ENCODE assay signal across 9 cellular contexts in the genomic region with DNA sequence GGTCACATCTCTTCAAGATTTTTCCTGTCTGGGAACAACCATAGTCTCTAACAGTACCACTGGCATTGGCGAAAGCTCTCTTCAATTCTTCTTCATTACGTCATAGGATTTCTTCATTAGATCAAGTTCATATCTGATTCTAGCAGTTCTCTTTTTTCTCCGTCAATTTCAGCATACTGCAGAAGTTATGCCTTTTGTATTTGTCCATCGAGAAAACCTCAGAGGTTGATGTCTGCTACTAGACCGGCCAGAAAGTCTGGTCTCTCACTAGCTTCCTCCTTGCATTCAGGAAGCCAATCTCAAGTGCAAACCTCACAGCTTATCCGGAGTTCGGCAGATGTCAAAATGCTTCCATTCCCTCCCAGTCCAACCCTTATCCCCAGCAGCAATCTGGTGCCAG. TPM values are rescaled to one million over a fixed set of nuclear protein-coding genes. Genes with fewer than 3 reads are reported as not detected.
DNase-seq lines count a peak whose midpoint lies in the region; ATAC-seq and TF ChIP-seq lines count a peak whose summit lies in the region.
"Had no signal": no experiment of that assay in that cellular context is flagged by ENCODE, and none has a peak within 500 bp of the region (broad histone marks: within the 10 kb centered on the region; RNA-seq: fewer than 3 reads in every experiment).

No MANE protein-coding gene starts in this region.

- TF ChIP-seq CTCF in coronary artery (IDR thresholded peaks at IDR 0.05), result no peak
- no peak for TF ChIP-seq CTCF in endothelial cell (IDR thresholded peaks at IDR 0.05; ENCODE audit: unreplicated experiment)

- H3K4me1 Mint-ChIP-seq in activated CD4-positive, alpha-beta T cell treated with anti-CD3 and anti-CD28 coated beads, Interleukin-2, amount 10 ng/mL, durations not matched to agents 24 days and 14 days, result peaks cover 11% of the 10 kb centered on the region
- H3K4me1 Mint-ChIP-seq in stimulated activated naive B cell treated with anti-CD40 and anti-IgM and Interleukin-4, amounts not matched to agents 10 μg/mL and 1 μg/mL and 100 μg/mL, for 72 hours, result peaks cover 4 to 15% of the 10 kb centered on the region in 2 donors
- no peaks in the 10 kb centered on the region for H3K4me1 Mint-ChIP-seq in endothelial cell (ENCODE audit: unreplicated experiment)

- H3K4me3 Mint-ChIP-seq in activated CD4-positive, alpha-beta T cell treated with anti-CD3 and anti-CD28 coated beads, Interleukin-2, amount 10 ng/mL, durations not matched to agents 24 days and 14 days, result peak overlapping the region; percentile 25
- peak overlapping the region; percentile 62 to 69 for H3K4me3 Mint-ChIP-seq in stimulated activated naive B cell treated with anti-CD40 and anti-IgM and Interleukin-4, amounts not matched to agents 10 μg/mL and 1 μg/mL and 100 μg/mL, for 72 hours
- no peak overlapping the region for H3K4me3 Mint-ChIP-seq in endothelial cell (ENCODE audit: unreplicated experiment)

- peak overlapping the region; percentile 49 for H3K4me3 ChIP-seq in coronary artery

- ATAC-seq in HG03159 (IDR thresholded peaks at IDR 0.05; ENCODE audit: unreplicated experiment), result peak; percentile 68
- peak; percentile 42 to 47 for ATAC-seq in stimulated activated naive B cell treated with anti-CD40 and anti-IgM and Interleukin-4, amounts not matched to agents 10 μg/mL and 1 μg/mL and 100 μg/mL, for 72 hours (replicated peaks)

- intact Hi-C loops in activated CD4-positive, alpha-beta T cell treated with anti-CD3 and anti-CD28 coated beads, Interleukin-2, amount 10 ng/mL, durations not matched to agents 24 days and 14 days (cut with micrococcal nuclease), result no loop called here

- no peaks in the 10 kb centered on the region for H3K9me3 Mint-ChIP-seq in activated CD4-positive, alpha-beta T cell treated with anti-CD3 and anti-CD28 coated beads, Interleukin-2, amount 10 ng/mL, durations not matched to agents 24 days and 14 days
- H3K9me3 Mint-ChIP-seq in stimulated activated naive B cell treated with anti-CD40 and anti-IgM and Interleukin-4, amounts not matched to agents 10 μg/mL and 1 μg/mL and 100 μg/mL, for 72 hours, result no peaks in the 10 kb centered on the region
- H3K9me3 Mint-ChIP-seq in endothelial cell (ENCODE audit: unreplicated experiment), result no peaks in the 10 kb centered on the region

- no peak overlapping the region for H3K27ac Mint-ChIP-seq in activated CD4-positive, alpha-beta T cell treated with anti-CD3 and anti-CD28 coated beads, Interleukin-2, amount 10 ng/mL, durations not matched to agents 24 days and 14 days
- no peak overlapping the region for H3K27ac Mint-ChIP-seq in stimulated activated naive B cell treated with anti-CD40 and anti-IgM and Interleukin-4, amounts not matched to agents 10 μg/mL and 1 μg/mL and 100 μg/mL, for 72 hours
- no peak overlapping the region for H3K27ac Mint-ChIP-seq in endothelial cell (ENCODE audit: unreplicated experiment)

- H3K36me3 Mint-ChIP-seq in activated CD4-positive, alpha-beta T cell treated with anti-CD3 and anti-CD28 coated beads, Interleukin-2, amount 10 ng/mL, durations not matched to agents 24 days and 14 days (ENCODE audit: low read depth), result no peaks in the 10 kb centered on the region
- no peaks in the 10 kb centered on the region for H3K36me3 Mint-ChIP-seq in stimulated activated naive B cell treated with anti-CD40 and anti-IgM and Interleukin-4, amounts not matched to agents 10 μg/mL and 1 μg/mL and 100 μg/mL, for 72 hours
- no peaks in the 10 kb centered on the region for H3K36me3 Mint-ChIP-seq in endothelial cell (ENCODE audit: low read depth, unreplicated experiment)

- no peaks in the 10 kb centered on the region for H3K27me3 Mint-ChIP-seq in activated CD4-positive, alpha-beta T cell treated with anti-CD3 and anti-CD28 coated beads, Interleukin-2, amount 10 ng/mL, durations not matched to agents 24 days and 14 days
- peaks cover 0 to 6% of the 10 kb centered on the region in 2 donors for H3K27me3 Mint-ChIP-seq in stimulated activated naive B cell treated with anti-CD40 and anti-IgM and Interleukin-4, amounts not matched to agents 10 μg/mL and 1 μg/mL and 100 μg/mL, for 72 hours
- H3K27me3 Mint-ChIP-seq in endothelial cell (ENCODE audit: unreplicated experiment), result peaks cover 2% of the 10 kb centered on the region

- DNase-seq in activated CD4-positive, alpha-beta T cell treated with anti-CD3 and anti-CD28 coated beads, Interleukin-2, amount 10 ng/mL, durations not matched to agents 24 days and 14 days, result no peak
- no peak for DNase-seq in activated CD4-positive, alpha-beta T cell treated with anti-CD3 and anti-CD28 coated beads, Interleukin-2, amount 50 U/mL, for 4 hours
- DNase-seq in coronary artery (ENCODE audit: low spot score), result no peak
- no peak for DNase-seq in stimulated activated naive B cell treated with anti-CD40 and anti-IgM and Interleukin-4, amounts not matched to agents 10 μg/mL and 1 μg/mL and 100 μg/mL, for 72 hours
- no peak for DNase-seq in NCI-H1092 treated with DMSO at 0.1 percent for 48 hours (lab: John Stamatoyannopoulos, UW)
- no peak for DNase-seq in activated naive CD4-positive, alpha-beta T cell treated with anti-CD3 and anti-CD28 coated beads, Interleukin-2, amount 50 U/mL, for 16 hours
- DNase-seq in endothelial cell (ENCODE audit: low spot score), result no peak
- DNase-seq: NCI-H2029 had no signal

- H3K27ac ChIP-seq in coronary artery, result no peak overlapping the region

RNA-seq across cellular contexts. Expression of a gene that starts 56.6 kb away (rescaled TPM):
- total RNA-seq in activated CD4-positive, alpha-beta T cell treated with anti-CD3 and anti-CD28 coated beads, Interleukin-2, amount 10 ng/mL, durations not matched to agents 24 days and 14 days, result not detected in 2 replicates
- not detected for total RNA-seq in endothelial cell (ENCODE audit: unreplicated experiment)
